In the genomic region with DNA sequence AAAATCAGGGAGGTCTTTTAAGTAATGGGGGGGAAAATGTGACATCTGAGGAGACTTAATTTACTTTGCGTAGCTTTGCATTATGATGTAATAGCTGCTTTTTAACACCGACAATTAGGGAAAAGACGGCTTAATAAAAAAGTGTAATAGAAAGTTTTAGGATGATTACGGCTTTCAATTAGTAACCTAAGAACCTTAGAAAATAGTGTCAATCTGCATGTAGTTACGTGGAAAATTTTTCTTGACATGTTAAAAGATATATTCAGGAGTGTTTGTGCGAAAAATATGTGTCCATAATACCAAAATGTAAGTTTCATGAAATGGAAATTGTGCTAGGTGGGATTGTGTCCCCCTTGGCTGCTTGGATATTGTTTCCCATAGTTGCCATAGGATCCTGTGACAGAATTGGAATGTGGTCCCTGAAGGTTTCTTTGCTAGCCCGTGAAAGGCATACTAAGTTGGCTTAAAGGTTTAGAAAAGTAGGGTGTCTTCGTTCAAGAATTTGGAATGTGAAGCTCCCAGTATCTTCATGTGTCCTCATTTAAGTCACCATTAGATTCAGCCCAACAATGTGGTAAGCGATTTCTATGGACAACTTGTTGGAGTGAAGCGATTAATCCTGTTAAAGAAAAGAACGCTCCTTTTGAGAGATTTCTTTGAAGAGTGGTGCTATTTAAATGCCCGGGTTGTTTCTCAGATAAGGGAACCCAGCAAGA, we compare ENCODE assay signal across 8 cellular contexts. TPM values are rescaled to one million over a fixed set of nuclear protein-coding genes. Genes with fewer than 3 reads are reported as not detected.
DNase-seq lines count a peak whose midpoint lies in the region; ATAC-seq and TF ChIP-seq lines count a peak whose summit lies in the region.

No MANE protein-coding gene starts in this region.

- no peaks in the 10 kb centered on the region for H3K9me3 Mint-ChIP-seq in effector memory CD8-positive, alpha-beta T cell
- no peaks in the 10 kb centered on the region for H3K9me3 Mint-ChIP-seq in natural killer cell

- no peaks in the 10 kb centered on the region for H3K9me3 ChIP-seq in BLaER1 treated with 17β-estradiol and CSF1 and Interleukin-3, amounts not matched to agents 10 nM and 100 nM (replicated peaks in 1 of 11)

- peaks cover 47 to 61% of the 10 kb centered on the region in 2 donors for H3K27me3 Mint-ChIP-seq in effector memory CD8-positive, alpha-beta T cell
- H3K27me3 Mint-ChIP-seq in natural killer cell (ENCODE audit: low read depth in 2 of 2) = peaks cover 39 to 77% of the 10 kb centered on the region in 2 donors

- peak overlapping the region in 8 of 11 experiments; percentile 87 to 92 (median 90); a peak in 10 of 22 replicates for H3K27ac ChIP-seq in BLaER1 treated with 17β-estradiol and CSF1 and Interleukin-3, amounts not matched to agents 10 nM and 100 nM

- peaks cover 34 to 60% (median 48%) of the 10 kb centered on the region in 10 experiments for H3K4me1 ChIP-seq in BLaER1 treated with 17β-estradiol and CSF1 and Interleukin-3, amounts not matched to agents 10 nM and 100 nM

- peaks cover 0 to 4% (median under 1%) of the 10 kb centered on the region in 11 experiments; a peak in 4 of 22 replicates for H3K27me3 ChIP-seq in BLaER1 treated with 17β-estradiol and CSF1 and Interleukin-3, amounts not matched to agents 10 nM and 100 nM

- peak overlapping the region; percentile 84 to 95 (median 91) for H3K4me3 ChIP-seq in BLaER1 treated with 17β-estradiol and CSF1 and Interleukin-3, amounts not matched to agents 10 nM and 100 nM
- H3K4me3 ChIP-seq in LNCaP clone FGC (ENCODE audit: low read depth, low read length) = peak overlapping the region; percentile 86

- H4K20me1 ChIP-seq in BLaER1 treated with 17β-estradiol and CSF1 and Interleukin-3, amounts not matched to agents 10 nM and 100 nM = peaks cover 34 to 68% (median 61%) of the 10 kb centered on the region in 11 experiments; a peak in 21 of 22 replicates

- TF ChIP-seq CTCF in LNCaP clone FGC (IDR thresholded peaks at IDR 0.05; ENCODE audit: control insufficient read depth, extremely low read depth, insufficient read depth) = no peak
- no peak for TF ChIP-seq CTCF in natural killer cell (IDR thresholded peaks at IDR 0.05)

- peak overlapping the region; percentile 77 to 99 (median 94) for H3K4me2 ChIP-seq in BLaER1 treated with 17β-estradiol and CSF1 and Interleukin-3, amounts not matched to agents 10 nM and 100 nM

- DNase-seq in LNCaP clone FGC (ENCODE audit: low read depth) (no peak), natural killer cell (no peak), T-helper 9 cell (no peak)
- no peak for DNase-seq in effector memory CD8-positive, alpha-beta T cell

- peaks cover 30 to 35% of the 10 kb centered on the region in 2 donors for H3K4me1 Mint-ChIP-seq in effector memory CD8-positive, alpha-beta T cell (ENCODE audit: low read depth in 2 of 2)
- H3K4me1 Mint-ChIP-seq in natural killer cell = peaks cover 38 to 43% of the 10 kb centered on the region in 2 donors

- peaks cover 12 to 22% (median 14%) of the 10 kb centered on the region in 11 experiments for H3K36me3 ChIP-seq in BLaER1 treated with 17β-estradiol and CSF1 and Interleukin-3, amounts not matched to agents 10 nM and 100 nM

- H3K9ac ChIP-seq in BLaER1 treated with 17β-estradiol and CSF1 and Interleukin-3, amounts not matched to agents 10 nM and 100 nM = peak overlapping the region; percentile 83 to 95 (median 92)

- peak overlapping the region; percentile 95 to 96 for H3K4me3 Mint-ChIP-seq in effector memory CD8-positive, alpha-beta T cell
- H3K4me3 Mint-ChIP-seq in natural killer cell = peak overlapping the region; percentile 94

- intact Hi-C loops in natural killer cell (cut with micrococcal nuclease) = loop anchor here (10.0 kb wide), 1 partner anchor 149 kb away; a partner anchor contains a TSS

- H3K27ac Mint-ChIP-seq in effector memory CD8-positive, alpha-beta T cell = peak overlapping the region in 1 of 2 donors; percentile 95
- peak overlapping the region in 1 of 2 donors; percentile 53 for H3K27ac Mint-ChIP-seq in natural killer cell

- no peak for ATAC-seq in effector memory CD8-positive, alpha-beta T cell (replicated peaks)
- ATAC-seq in natural killer cell = no peak
- no peak for ATAC-seq in GM21515 (IDR thresholded peaks at IDR 0.05; ENCODE audit: unreplicated experiment)
- no peak for ATAC-seq in GM19463 (IDR thresholded peaks at IDR 0.05; ENCODE audit: unreplicated experiment)
- ATAC-seq in GM21619 (IDR thresholded peaks at IDR 0.05; ENCODE audit: unreplicated experiment) = no peak

- H3K36me3 Mint-ChIP-seq in effector memory CD8-positive, alpha-beta T cell (ENCODE audit: insufficient read depth) = peaks cover 19% of the 10 kb centered on the region
- no peaks in the 10 kb centered on the region for H3K36me3 Mint-ChIP-seq in natural killer cell

RNA-seq across cellular contexts. Expression of a gene that starts 1.9 kb away (rescaled TPM):
- total RNA-seq in natural killer cell = 1 to 10 TPM in 1 of 3 donors, under 1 TPM in 2; 0.35 to 1.5 (median 0.86) TPM
